Comparison of ENCODE assay signal across 17 cellular contexts in the genomic region with DNA sequence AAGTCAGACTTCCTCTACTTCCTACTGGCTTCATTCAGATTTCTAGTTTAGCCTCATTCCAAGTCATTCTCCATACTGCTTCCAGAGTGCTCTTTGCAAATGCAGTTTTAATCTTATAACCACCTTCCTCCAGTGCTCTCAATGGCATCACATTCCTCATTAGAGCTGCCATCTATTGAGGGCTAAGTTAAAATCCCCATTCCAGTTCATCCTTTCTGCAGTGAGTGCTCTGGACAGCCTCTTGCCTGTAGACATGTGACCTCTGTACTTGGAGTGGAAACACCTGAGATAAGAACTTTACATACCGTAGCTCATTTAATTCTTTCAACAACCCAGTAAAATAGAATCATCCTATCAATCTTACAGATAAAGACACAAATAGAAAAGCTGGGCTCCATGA. TPM values are rescaled to one million over a fixed set of nuclear protein-coding genes. Genes with fewer than 3 reads are reported as not detected.
A peak's percentile ranks its signal among the peaks of the same experiment; 100 is the strongest.
DNase-seq lines count a peak whose midpoint lies in the region; ATAC-seq and TF ChIP-seq lines count a peak whose summit lies in the region.
"Had no signal": no experiment of that assay in that cellular context is flagged by ENCODE, and none has a peak within 500 bp of the region (broad histone marks: within the 10 kb centered on the region; RNA-seq: fewer than 3 reads in every experiment).

No MANE protein-coding gene starts in this region.

- no peaks in the 10 kb centered on the region for H3K27me3 Mint-ChIP-seq in H9 (ENCODE audit: low read depth)
- H3K27me3 Mint-ChIP-seq: CD4-positive, alpha-beta memory T cell had no signal

- no peaks in the 10 kb centered on the region for H3K23me2 ChIP-seq in H9 (ENCODE audit: insufficient read length, low read depth, low read length, poor library complexity, severe bottlenecking)

- peak overlapping the region; percentile 0 to 62 (median 40); a peak in 6 of 7 replicates for H3K27ac Mint-ChIP-seq in H9
- H3K27ac Mint-ChIP-seq: CD4-positive, alpha-beta memory T cell had no signal

- H3K36me3 ChIP-seq in mesendoderm (ENCODE audit: control insufficient read depth, insufficient read depth, low read length) (no peaks in the 10 kb centered on the region), neuronal stem cell (replicated peaks in 1 of 2; ENCODE audit: control insufficient read depth in 2 of 2, insufficient read depth in 2 of 2, low read length in 2 of 2) (no peaks in the 10 kb centered on the region), suprapubic skin (no peaks in the 10 kb centered on the region)

- no peak overlapping the region for H3K18ac ChIP-seq in H9 (ENCODE audit: insufficient read length, low read depth, low read length)
- H3K18ac ChIP-seq in mesendoderm (ENCODE audit: low read length), result no peak overlapping the region
- H3K18ac ChIP-seq in neuronal stem cell (ENCODE audit: low read length), result no peak overlapping the region

- H4K8ac ChIP-seq in H9 (replicated peaks; ENCODE audit: insufficient read length, low read depth, low read length) (no peak overlapping the region), mesendoderm (ENCODE audit: low read depth, low read length) (no peak overlapping the region), neuronal stem cell (ENCODE audit: low read depth, low read length) (no peak overlapping the region)

- H3K4me1 ChIP-seq in H9 (ENCODE audit: insufficient read depth, low read length) (no peaks in the 10 kb centered on the region; the same call in 1 of the 2 replicates), mesendoderm (ENCODE audit: control insufficient read depth, low read depth, low read length) (no peaks in the 10 kb centered on the region), neuronal stem cell (ENCODE audit: control insufficient read depth in 2 of 2, insufficient read depth in 1 of 2, low read depth in 1 of 2, low read length in 2 of 2) (peaks cover 6 to 25% of the 10 kb centered on the region in 2 donors), suprapubic skin (no peaks in the 10 kb centered on the region)
- H3K4me1 ChIP-seq: A549, Caco-2 had no signal

- H2BK15ac ChIP-seq in H9 (ENCODE audit: low read depth, low read length) (no peak overlapping the region), mesendoderm (replicated peaks; ENCODE audit: low read depth) (no peak overlapping the region), neuronal stem cell (ENCODE audit: low read length) (no peak overlapping the region)

- H4K20me1 ChIP-seq in H9 (ENCODE audit: control insufficient read depth, insufficient read depth, insufficient read length), result no peaks in the 10 kb centered on the region

- H3K23ac ChIP-seq in H9 (ENCODE audit: insufficient read length, low read depth, low read length) (no peak overlapping the region), mesendoderm (ENCODE audit: low read length) (no peak overlapping the region), neuronal stem cell (ENCODE audit: low read depth, low read length, poor library complexity) (no peak overlapping the region)

- H3K79me2 ChIP-seq in H9 (ENCODE audit: insufficient read depth, low read length) (no peaks in the 10 kb centered on the region), mesendoderm (ENCODE audit: control insufficient read depth, insufficient read depth, low read length) (no peaks in the 10 kb centered on the region)

- H3K14ac ChIP-seq in H9 (ENCODE audit: insufficient read depth, low read length) (no peak overlapping the region), neuronal stem cell (ENCODE audit: low read length) (no peak overlapping the region)

- H3K27ac ChIP-seq in H9 (ENCODE audit: insufficient read length, low read depth, low read length), result no peak overlapping the region
- H3K27ac ChIP-seq in mesendoderm (ENCODE audit: low read depth, low read length), result no peak overlapping the region
- peak overlapping the region; percentile 8 for H3K27ac ChIP-seq in neuronal stem cell (replicated peaks; ENCODE audit: low read length)
- no peak overlapping the region for H3K27ac ChIP-seq in suprapubic skin
- H3K27ac ChIP-seq: A549 had no signal

- H3K79me1 ChIP-seq in H9 (ENCODE audit: insufficient read depth, low read depth, low read length, poor library complexity, severe bottlenecking), result no peaks in the 10 kb centered on the region
- H3K79me1 ChIP-seq in mesendoderm (ENCODE audit: low read length), result no peaks in the 10 kb centered on the region
- no peaks in the 10 kb centered on the region for H3K79me1 ChIP-seq in neuronal stem cell (ENCODE audit: low read depth, low read length)

- no peak overlapping the region for H3K4me3 ChIP-seq in mesendoderm (ENCODE audit: low read length)
- H3K4me3 ChIP-seq in neuronal stem cell (ENCODE audit: low read length in 2 of 2), result no peak overlapping the region
- H3K4me3 ChIP-seq in suprapubic skin, result no peak overlapping the region
- H3K4me3 ChIP-seq: A549 had no signal

- no peaks in the 10 kb centered on the region for H3K9me3 ChIP-seq in H9 (ENCODE audit: control insufficient read depth, low read depth, low read length)
- H3K9me3 ChIP-seq in neuronal stem cell (replicated peaks in 1 of 2; ENCODE audit: control insufficient read depth in 2 of 2, insufficient read depth in 1 of 2, low read depth in 1 of 2, low read length in 2 of 2), result no peaks in the 10 kb centered on the region
- H3K9me3 ChIP-seq in suprapubic skin, result no peaks in the 10 kb centered on the region
- H3K9me3 ChIP-seq: A549, Caco-2 had no signal

- no CpG with 5 or more reads among the region's 1 CpG for WGBS in H9 (ENCODE audit: extremely low coverage, insufficient read length, low lambda C conversion rate)
- WGBS in mesendoderm (ENCODE audit: extremely low coverage, insufficient coverage, low lambda C conversion rate), result no CpG with 5 or more reads among the region's 1 CpG
- WGBS in neuronal stem cell (ENCODE audit: extremely low coverage in 2 of 2, insufficient read length in 2 of 2, insufficient replicate concordance in 1 of 2), 2 donors, result no CpG with 5 or more reads among the region's 1 CpG
- WGBS in suprapubic skin, result 65% methylated on average over 1 of the region's 1 CpG

- H3K9ac ChIP-seq in H9 (ENCODE audit: extremely low read depth, insufficient read length, low read length) (no peak overlapping the region), mesendoderm (ENCODE audit: low read length) (no peak overlapping the region), neuronal stem cell (ENCODE audit: low read depth, low read length, poor library complexity) (no peak overlapping the region)

- H3K4ac ChIP-seq in H9 (ENCODE audit: low read depth, low read length) (no peak overlapping the region), mesendoderm (ENCODE audit: low read depth, low read length) (no peak overlapping the region), neuronal stem cell (ENCODE audit: low read length) (no peak overlapping the region)

- H3K4me2 ChIP-seq in H9 (ENCODE audit: insufficient read depth, insufficient read length, low read length) (no peak overlapping the region), mesendoderm (ENCODE audit: low read length) (no peak overlapping the region), neuronal stem cell (ENCODE audit: insufficient read depth, low read length, poor library complexity, severe bottlenecking) (no peak overlapping the region)
- H3K4me2 ChIP-seq: A549 had no signal

- no peaks in the 10 kb centered on the region for H3K9me3 Mint-ChIP-seq in H9
- H3K9me3 Mint-ChIP-seq: CD4-positive, alpha-beta memory T cell had no signal

- no peak for TF ChIP-seq CTCF in H9 (conservative IDR thresholded peaks at IDR 0.05)
- TF ChIP-seq CTCF in suprapubic skin (IDR thresholded peaks at IDR 0.05), result no peak

- TF ChIP-seq EP300 in suprapubic skin (IDR thresholded peaks at IDR 0.05), result no peak

- H3K4me1 Mint-ChIP-seq in H9, result peaks cover 11 to 15% of the 10 kb centered on the region in 2 experiments
- H3K4me1 Mint-ChIP-seq: CD4-positive, alpha-beta memory T cell had no signal

- H2BK12ac ChIP-seq in H9 (ENCODE audit: insufficient read length, low read depth, low read length), result no peak overlapping the region
- H2BK12ac ChIP-seq in neuronal stem cell (ENCODE audit: low read length), result no peak overlapping the region

- no peaks in the 10 kb centered on the region for H3K27me3 ChIP-seq in H9 (ENCODE audit: insufficient read depth, low read length)
- H3K27me3 ChIP-seq in mesendoderm (ENCODE audit: insufficient read depth, low read length, poor library complexity), result no peaks in the 10 kb centered on the region
- H3K27me3 ChIP-seq in neuronal stem cell (ENCODE audit: control insufficient read depth in 3 of 3, insufficient read depth in 3 of 3, low read depth in 1 of 3, low read length in 3 of 3), result no peaks in the 10 kb centered on the region
- no peaks in the 10 kb centered on the region for H3K27me3 ChIP-seq in suprapubic skin

- no peak for TF ChIP-seq POLR2A in suprapubic skin (IDR thresholded peaks at IDR 0.05)

- H3T11ph ChIP-seq in H9 (ENCODE audit: low read length), result no peak overlapping the region

- H2BK5ac ChIP-seq in H9 (ENCODE audit: insufficient read length, low read length) (no peak overlapping the region), mesendoderm (ENCODE audit: low read length) (no peak overlapping the region), neuronal stem cell (ENCODE audit: low read length) (no peak overlapping the region)

- H2AK5ac ChIP-seq in H9 (ENCODE audit: insufficient read length, low read length) (no peak overlapping the region), mesendoderm (ENCODE audit: low read length) (no peak overlapping the region), neuronal stem cell (ENCODE audit: low read depth, low read length) (no peak overlapping the region)

- H3K4me3 Mint-ChIP-seq in H9, result no peak overlapping the region
- H3K4me3 Mint-ChIP-seq: CD4-positive, alpha-beta memory T cell had no signal

- H3K36me3 Mint-ChIP-seq in H9 (ENCODE audit: insufficient read depth in 1 of 3, low read depth in 3 of 3), result no peaks in the 10 kb centered on the region
- H3K36me3 Mint-ChIP-seq: CD4-positive, alpha-beta memory T cell had no signal

- no peak overlapping the region for H2BK120ac ChIP-seq in H9 (ENCODE audit: low read depth, low read length, poor library complexity, severe bottlenecking)
- H2BK120ac ChIP-seq in mesendoderm (ENCODE audit: low read depth, low read length), result no peak overlapping the region
- no peak overlapping the region for H2BK120ac ChIP-seq in neuronal stem cell (ENCODE audit: low read depth, low read length)

- DNase-seq in H9 (no peak), SK-N-DZ (ENCODE audit: low spot score) (peak; percentile 68), mesendoderm (peak; percentile 11), neuronal stem cell (ENCODE audit: low spot score) (no peak), suprapubic skin (ENCODE audit: low spot score in 2 of 2) (no peak), COR-L47 (lab: John Stamatoyannopoulos, UW) (no peak), putamen (ENCODE audit: low spot score) (no peak)
- DNase-seq: 8988T; ACHN; Caco-2; CD4-positive, alpha-beta memory T cell; DMS153; DND-41; GOT3; HCEC 1CT had no signal

- H4K5ac ChIP-seq in H9 (ENCODE audit: insufficient read length, low read depth, low read length) (no peak overlapping the region), mesendoderm (ENCODE audit: low read length) (no peak overlapping the region)

- H2AFZ ChIP-seq in H9 (ENCODE audit: low read length) (no peak overlapping the region), neuronal stem cell (ENCODE audit: low read length) (no peak overlapping the region)

- H3K56ac ChIP-seq in H9 (ENCODE audit: insufficient read length, low read depth, low read length) (no peak overlapping the region), mesendoderm (ENCODE audit: low read length) (no peak overlapping the region)

- H4K91ac ChIP-seq in H9 (ENCODE audit: insufficient read length, low read depth, low read length) (no peak overlapping the region), neuronal stem cell (ENCODE audit: low read depth, low read length, poor library complexity) (no peak overlapping the region)

- H2BK20ac ChIP-seq in H9 (ENCODE audit: low read depth, low read length, poor library complexity, severe bottlenecking), result no peak overlapping the region

- no peak for ATAC-seq in HG03039 (IDR thresholded peaks at IDR 0.05; ENCODE audit: unreplicated experiment)
- ATAC-seq: A549 had no signal

RNA-seq across cellular contexts. Expression of a gene that starts 57.9 kb away (rescaled TPM):
- total RNA-seq in H9 (2021) (not detected in 2 replicates), suprapubic skin (1 to 10 TPM in 2 of 4 donors, under 1 TPM in 1, not detected in 1; 0.39 to 2.2 (median 1.2) TPM)
- 74.2 and 80.8 TPM in 2 replicates for polyA plus RNA-seq in SK-N-DZ (2014; cell fraction: cytosol; rRNA removed)
- polyA plus RNA-seq in SK-N-DZ (2014; cell fraction: nucleus; rRNA removed), result 41.5 and 51.3 TPM in 2 replicates
- polyA plus RNA-seq in mesendoderm (2013, experiment 1 of 2), result not detected
- polyA plus RNA-seq in mesendoderm (2013, experiment 2 of 2), result 0.04 TPM
- polyA plus RNA-seq in neuronal stem cell (2013, experiment 1 of 2), result not detected
- not detected for polyA plus RNA-seq in neuronal stem cell (2013, experiment 2 of 2)
- total RNA-seq: Caco-2; CD4-positive, alpha-beta memory T cell had no signal
- polyA plus RNA-seq: A549; CD4-positive, alpha-beta memory T cell had no signal

Comparison
In these comparisons a context has a peak if more than half of its experiments do, and no peak if none do; other contexts are left out.
1. DNase-seq: peak in SK-N-DZ (single experiment) and mesendoderm (single experiment); none in H9 (single experiment), neuronal stem cell (single experiment), suprapubic skin (0 of 2), COR-L47 (single experiment) and putamen (single experiment).